In the genomic region with DNA sequence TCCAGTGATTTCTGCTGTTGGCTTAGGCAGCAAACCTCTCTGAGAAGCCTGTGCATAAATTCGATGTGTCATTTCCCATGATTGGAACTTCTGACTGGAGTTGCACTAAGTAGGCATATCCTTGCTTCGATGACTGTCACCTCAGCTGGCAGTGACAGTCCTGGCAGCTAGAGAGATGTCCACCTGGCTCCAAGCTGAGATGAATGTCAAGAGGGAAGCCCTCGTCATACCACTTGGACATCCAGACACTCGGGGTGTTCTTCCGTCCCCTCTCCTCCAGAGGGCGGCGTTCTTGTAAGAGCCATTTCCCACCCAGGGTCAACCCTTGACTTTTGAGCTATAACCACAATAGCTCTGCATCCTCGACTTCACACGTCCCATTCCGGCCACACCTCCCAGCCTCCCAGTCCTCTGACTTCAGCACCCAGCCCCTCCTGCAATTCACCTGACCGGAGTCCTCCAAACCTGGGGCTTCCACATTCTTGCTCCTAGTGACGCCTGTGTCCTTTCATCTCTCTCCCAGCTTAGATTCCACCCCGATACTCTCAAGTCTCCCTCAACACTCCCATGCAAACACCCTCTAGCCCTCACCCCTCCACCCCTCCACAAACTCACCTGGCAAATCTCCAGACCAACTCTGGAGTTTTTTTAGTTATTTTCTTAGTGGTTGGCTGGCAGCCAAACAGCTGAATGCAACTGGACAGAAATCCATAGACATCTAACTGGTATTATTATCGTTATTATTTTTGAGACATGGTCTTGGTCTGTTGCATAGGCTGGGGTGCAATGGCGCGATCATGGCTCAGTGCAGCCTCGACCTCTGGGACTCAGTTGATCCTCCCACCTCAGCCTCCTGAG, we compare ENCODE assay signal across 1 cellular context.
TF ChIP-seq lines count a peak whose summit lies in the region.

No MANE protein-coding gene starts in this region.

TF ChIP-seq in HEK293, 187 proteins besides CTCF, POLR2A, EP300 and RAD21 (continued from another document):
- TF ChIP-seq, protein P1, sequence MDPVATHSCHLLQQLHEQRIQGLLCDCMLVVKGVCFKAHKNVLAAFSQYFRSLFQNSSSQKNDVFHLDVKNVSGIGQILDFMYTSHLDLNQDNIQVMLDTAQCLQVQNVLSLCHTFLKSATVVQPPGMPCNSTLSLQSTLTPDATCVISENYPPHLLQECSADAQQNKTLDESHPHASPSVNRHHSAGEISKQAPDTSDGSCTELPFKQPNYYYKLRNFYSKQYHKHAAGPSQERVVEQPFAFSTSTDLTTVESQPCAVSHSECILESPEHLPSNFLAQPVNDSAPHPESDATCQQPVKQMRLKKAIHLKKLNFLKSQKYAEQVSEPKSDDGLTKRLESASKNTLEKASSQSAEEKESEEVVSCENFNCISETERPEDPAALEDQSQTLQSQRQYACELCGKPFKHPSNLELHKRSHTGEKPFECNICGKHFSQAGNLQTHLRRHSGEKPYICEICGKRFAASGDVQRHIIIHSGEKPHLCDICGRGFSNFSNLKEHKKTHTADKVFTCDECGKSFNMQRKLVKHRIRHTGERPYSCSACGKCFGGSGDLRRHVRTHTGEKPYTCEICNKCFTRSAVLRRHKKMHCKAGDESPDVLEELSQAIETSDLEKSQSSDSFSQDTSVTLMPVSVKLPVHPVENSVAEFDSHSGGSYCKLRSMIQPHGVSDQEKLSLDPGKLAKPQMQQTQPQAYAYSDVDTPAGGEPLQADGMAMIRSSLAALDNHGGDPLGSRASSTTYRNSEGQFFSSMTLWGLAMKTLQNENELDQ (tag by site-specific recombination; IDR thresholded peaks at IDR 0.05; ENCODE audit: low read depth), result no peak
- TF ChIP-seq, protein P2, sequence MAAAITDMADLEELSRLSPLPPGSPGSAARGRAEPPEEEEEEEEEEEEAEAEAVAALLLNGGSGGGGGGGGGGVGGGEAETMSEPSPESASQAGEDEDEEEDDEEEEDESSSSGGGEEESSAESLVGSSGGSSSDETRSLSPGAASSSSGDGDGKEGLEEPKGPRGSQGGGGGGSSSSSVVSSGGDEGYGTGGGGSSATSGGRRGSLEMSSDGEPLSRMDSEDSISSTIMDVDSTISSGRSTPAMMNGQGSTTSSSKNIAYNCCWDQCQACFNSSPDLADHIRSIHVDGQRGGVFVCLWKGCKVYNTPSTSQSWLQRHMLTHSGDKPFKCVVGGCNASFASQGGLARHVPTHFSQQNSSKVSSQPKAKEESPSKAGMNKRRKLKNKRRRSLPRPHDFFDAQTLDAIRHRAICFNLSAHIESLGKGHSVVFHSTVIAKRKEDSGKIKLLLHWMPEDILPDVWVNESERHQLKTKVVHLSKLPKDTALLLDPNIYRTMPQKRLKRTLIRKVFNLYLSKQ (tag by site-specific recombination; IDR thresholded peaks at IDR 0.05; ENCODE audit: borderline replicate concordance), result no peak
- TF ChIP-seq, protein P3, sequence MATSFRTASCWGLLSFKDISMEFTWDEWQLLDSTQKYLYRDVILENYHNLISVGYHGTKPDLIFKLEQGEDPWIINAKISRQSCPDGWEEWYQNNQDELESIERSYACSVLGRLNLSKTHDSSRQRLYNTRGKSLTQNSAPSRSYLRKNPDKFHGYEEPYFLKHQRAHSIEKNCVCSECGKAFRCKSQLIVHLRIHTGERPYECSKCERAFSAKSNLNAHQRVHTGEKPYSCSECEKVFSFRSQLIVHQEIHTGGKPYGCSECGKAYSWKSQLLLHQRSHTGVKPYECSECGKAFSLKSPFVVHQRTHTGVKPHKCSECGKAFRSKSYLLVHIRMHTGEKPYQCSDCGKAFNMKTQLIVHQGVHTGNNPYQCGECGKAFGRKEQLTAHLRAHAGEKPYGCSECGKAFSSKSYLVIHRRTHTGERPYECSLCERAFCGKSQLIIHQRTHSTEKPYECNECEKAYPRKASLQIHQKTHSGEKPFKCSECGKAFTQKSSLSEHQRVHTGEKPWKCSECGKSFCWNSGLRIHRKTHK (tag by site-specific recombination; IDR thresholded peaks at IDR 0.05), result peak; percentile 25; the same call in 1 of the 2 replicates
- TF ChIP-seq ZNF529 (tag by site-specific recombination; IDR thresholded peaks at IDR 0.05; ENCODE audit: insufficient replicate concordance) (no peak), BCL11A (tag by site-specific recombination; IDR thresholded peaks at IDR 0.05; ENCODE audit: low read depth) (no peak), GLI4 (tag by site-specific recombination; IDR thresholded peaks at IDR 0.05) (no peak), SETDB1 (IDR thresholded peaks at IDR 0.05; ENCODE audit: insufficient read length, low read length) (no peak), EGR2 (tag by site-specific recombination; IDR thresholded peaks at IDR 0.05; ENCODE audit: low read depth) (no peak), RBAK (tag by site-specific recombination; IDR thresholded peaks at IDR 0.05) (no peak), ZNF146 (tag by site-specific recombination; IDR thresholded peaks at IDR 0.05) (no peak), ZNF341 (tag by site-specific recombination; IDR thresholded peaks at IDR 0.05; ENCODE audit: low read depth) (peak; percentile 70), ZIC2 (tag by site-specific recombination; IDR thresholded peaks at IDR 0.05) (no peak), GLIS1 (tag by site-specific recombination; IDR thresholded peaks at IDR 0.05) (peak; percentile 33), ZNF2 (tag by site-specific recombination; IDR thresholded peaks at IDR 0.05) (no peak), ZNF610 (tag by site-specific recombination; IDR thresholded peaks at IDR 0.05; ENCODE audit: borderline replicate concordance) (no peak), ZNF366 (tag by site-specific recombination; conservative IDR thresholded peaks at IDR 0.05) (no peak), ZNF677 (tag by site-specific recombination; IDR thresholded peaks at IDR 0.05) (no peak)
